ENCODE assay signal across 24 cellular contexts in genomic region chr15:28080386-28080785, GRCh38. TPM values are rescaled to one million over a fixed set of nuclear protein-coding genes. Genes with fewer than 3 reads are reported as not detected.
"Had no signal": no experiment of that assay in that cellular context is flagged by ENCODE, and none has a peak within 500 bp of the region (broad histone marks: within the 10 kb centered on the region; RNA-seq: fewer than 3 reads in every experiment).

No MANE protein-coding gene starts in this region.

- H3K36me3 ChIP-seq: brain microvascular endothelial cell, colonic mucosa, esophagus squamous epithelium, heart right ventricle, left lung, prostate gland, thyroid gland had no signal

- H3K4me3 Mint-ChIP-seq: effector memory CD8-positive, alpha-beta T cell; naive thymus-derived CD8-positive, alpha-beta T cell; T-cell; T-helper 2 cell treated with Interferon-gamma antibody and Interleukin-4, amounts not matched to agents 5 μg/mL and 100 μg/mL, for 36 hours had no signal

- H3K36me3 Mint-ChIP-seq: activated naive CD4-positive, alpha-beta T cell treated with anti-CD3 and anti-CD28 coated beads, Interleukin-2, amount 50 U/mL, for 72 hours; naive thymus-derived CD8-positive, alpha-beta T cell; T-cell had no signal

- DNase-seq: activated CD4-positive, alpha-beta T cell treated with anti-CD3 and anti-CD28 coated beads for 1 hour; activated CD4-positive, alpha-beta T cell treated with anti-CD3 and anti-CD28 coated beads, Interleukin-2, amount 50 U/mL, for 1 hour; activated T-cell treated with anti-CD3 and anti-CD28 coated beads, Interleukin-2, amount 50 U/mL, for 1 hour; aorta; brain microvascular endothelial cell; central memory CD4-positive, alpha-beta T cell; colonic mucosa; dorsolateral prefrontal cortex; effector memory CD8-positive, alpha-beta T cell; esophagus squamous epithelium; heart right ventricle; kidney glomerular epithelial cell; left lung; naive thymus-derived CD8-positive, alpha-beta T cell; stimulated activated CD4-positive, alpha-beta T cell treated with anti-CD3 and anti-CD28 coated beads, Interleukin-4, amount 100 ng/mL, for 24 hours; stimulated activated naive CD8-positive, alpha-beta T cell treated with anti-CD3 and anti-CD28 coated beads, Interleukin-15, Interleukin-2, amounts not matched to agents 100 U/mL and 50 U/mL, for 24 hours; T-cell; thyroid gland had no signal

- H3K4me3 ChIP-seq: colonic mucosa, dorsolateral prefrontal cortex, esophagus squamous epithelium, heart right ventricle, left lung, lung, prostate gland, thyroid gland had no signal

- ATAC-seq: activated naive CD4-positive, alpha-beta T cell treated with anti-CD3 and anti-CD28 coated beads, Interleukin-2, amount 50 U/mL, for 72 hours; effector memory CD8-positive, alpha-beta T cell; heart right ventricle; left lung; naive thymus-derived CD8-positive, alpha-beta T cell; stimulated activated naive CD8-positive, alpha-beta T cell treated with anti-CD3 and anti-CD28 coated beads, Interleukin-15, Interleukin-2, amounts not matched to agents 100 U/mL and 50 U/mL, for 24 hours; T-cell had no signal

- H3K27me3 ChIP-seq: brain microvascular endothelial cell, colonic mucosa, esophagus squamous epithelium, thyroid gland had no signal

- H3K4me1 ChIP-seq: colonic mucosa, esophagus squamous epithelium, left lung, prostate gland, thyroid gland had no signal

- H3K9me3 Mint-ChIP-seq: activated naive CD4-positive, alpha-beta T cell treated with anti-CD3 and anti-CD28 coated beads, Interleukin-2, amount 50 U/mL, for 72 hours; effector memory CD8-positive, alpha-beta T cell; T-cell; T-helper 2 cell treated with Interferon-gamma antibody and Interleukin-4, amounts not matched to agents 5 μg/mL and 100 μg/mL, for 36 hours had no signal

- H3K9me3 ChIP-seq: colonic mucosa, left lung, prostate gland, thyroid gland had no signal

- H3K27ac ChIP-seq: brain microvascular endothelial cell, colonic mucosa, dorsolateral prefrontal cortex, esophagus squamous epithelium, heart right ventricle, left lung, prostate gland, thyroid gland, VCaP had no signal

- H3K4me1 Mint-ChIP-seq: naive thymus-derived CD8-positive, alpha-beta T cell; T-cell had no signal

- H3K27ac Mint-ChIP-seq: activated naive CD4-positive, alpha-beta T cell treated with anti-CD3 and anti-CD28 coated beads, Interleukin-2, amount 50 U/mL, for 72 hours; effector memory CD8-positive, alpha-beta T cell; T-cell; T-helper 2 cell treated with Interferon-gamma antibody and Interleukin-4, amounts not matched to agents 5 μg/mL and 100 μg/mL, for 36 hours had no signal

RNA-seq across cellular contexts. Expression of gene OCA2, which starts 18.7 kb away (rescaled TPM):
- total RNA-seq: activated naive CD4-positive, alpha-beta T cell treated with anti-CD3 and anti-CD28 coated beads, Interleukin-2, amount 50 U/mL, for 72 hours; naive thymus-derived CD8-positive, alpha-beta T cell; osteoblast had no signal
- polyA plus RNA-seq: naive thymus-derived CD8-positive, alpha-beta T cell had no signal
